14 cellular contexts compared by ENCODE assay signal in genomic region chr7:128112781-128113221, GRCh38.
A peak's percentile ranks its signal among the peaks of the same experiment; 100 is the strongest.
DNase-seq lines count a peak whose midpoint lies in the region; ATAC-seq lines count a peak whose summit lies in the region.
"Had no signal": no experiment of that assay in that cellular context is flagged by ENCODE, and none has a peak within 500 bp of the region (broad histone marks: within the 10 kb centered on the region; RNA-seq: fewer than 3 reads in every experiment).

No MANE protein-coding gene starts in this region.

- in situ Hi-C loops in SK-MEL-5 (cut with HindIII; ENCODE audit: low pct_unique_long_range_greater_than_20kb, low sequenced_read_pairs), result no loop called here

- peak overlapping the region; percentile 58 for H3K27ac ChIP-seq in BLaER1
- H3K27ac ChIP-seq: ascending aorta, gastrocnemius medialis, right lobe of liver had no signal

- no peaks in the 10 kb centered on the region for H3K9me3 ChIP-seq in BLaER1
- H3K9me3 ChIP-seq: ascending aorta, gastrocnemius medialis, right lobe of liver had no signal

- peak overlapping the region; percentile 62; the same call in 1 of the 2 replicates for H3K9ac ChIP-seq in BLaER1

- no peaks in the 10 kb centered on the region for H3K27me3 ChIP-seq in BLaER1
- H3K27me3 ChIP-seq: ascending aorta, gastrocnemius medialis, right lobe of liver had no signal

- DNase-seq in SK-MEL-5 (ENCODE audit: low read depth, low spot score), result peak; percentile 35
- DNase-seq in left colon, result peak in 1 of 2 donors; percentile 25
- DNase-seq in DMS114 treated with DMSO at 0.1 percent for 48 hours (lab: John Stamatoyannopoulos, UW; ENCODE audit: unreplicated experiment), result no peak
- DNase-seq in AML-193 (lab: John Stamatoyannopoulos, UW), result no peak
- DNase-seq in RPMI8226, result no peak
- DNase-seq: activated CD8-positive, alpha-beta memory T cell treated with anti-CD3 and anti-CD28 coated beads, Interleukin-2, amount 10 ng/mL, durations not matched to agents 7 days and 5 days; gastrocnemius medialis; NCI-H2081; right lobe of liver had no signal

- no peaks in the 10 kb centered on the region for H3K36me3 ChIP-seq in BLaER1
- H3K36me3 ChIP-seq: ascending aorta, gastrocnemius medialis, right lobe of liver had no signal

- intact Hi-C loops in left colon (cut with DNase I, micrococcal nuclease), result no loop called here

- H3K4me1 ChIP-seq in BLaER1, result peaks cover 100% of the 10 kb centered on the region
- H3K4me1 ChIP-seq: ascending aorta, gastrocnemius medialis, right lobe of liver had no signal

- peak; percentile 25 for ATAC-seq in HG03432 (IDR thresholded peaks at IDR 0.05; ENCODE audit: unreplicated experiment)
- ATAC-seq in left colon, result peak; percentile 17
- no peak for ATAC-seq in GM19395 (IDR thresholded peaks at IDR 0.05; ENCODE audit: unreplicated experiment)
- ATAC-seq: activated CD8-positive, alpha-beta memory T cell treated with anti-CD3 and anti-CD28 coated beads, Interleukin-2, amount 10 ng/mL, durations not matched to agents 7 days and 5 days; gastrocnemius medialis; HepG2; right lobe of liver had no signal

- H4K20me1 ChIP-seq in BLaER1, result no peaks in the 10 kb centered on the region

- peak overlapping the region; percentile 53 for H3K4me3 ChIP-seq in BLaER1
- H3K4me3 ChIP-seq: ascending aorta, gastrocnemius medialis, right lobe of liver had no signal

- H3K4me2 ChIP-seq in BLaER1, result peak overlapping the region; percentile 87
